ENCODE assay signal across 21 cellular contexts in genomic region chr17:7156342-7156940, GRCh38. TPM values are rescaled to one million over a fixed set of nuclear protein-coding genes. Genes with fewer than 3 reads are reported as not detected.
A peak's percentile ranks its signal among the peaks of the same experiment; 100 is the strongest.
DNase-seq lines count a peak whose midpoint lies in the region; ATAC-seq and TF ChIP-seq lines count a peak whose summit lies in the region.
"Had no signal": no experiment of that assay in that cellular context is flagged by ENCODE, and none has a peak within 500 bp of the region (broad histone marks: within the 10 kb centered on the region; RNA-seq: fewer than 3 reads in every experiment).

No MANE protein-coding gene starts in this region.

- WGBS in IMR-90 (ENCODE audit: extremely low coverage in 2 of 2, insufficient read length in 1 of 2), 2 experiments = no CpG with 5 or more reads among the region's 10 CpGs

- H3K4me3 Mint-ChIP-seq in Calu3 (ENCODE audit: low read depth, unreplicated experiment) = no peak overlapping the region

- H3K27me3 Mint-ChIP-seq in Calu3 (ENCODE audit: unreplicated experiment) = no peaks in the 10 kb centered on the region

- H3K18ac ChIP-seq in IMR-90 (ENCODE audit: low read depth, low read length) = no peak overlapping the region

- H3K23ac ChIP-seq in IMR-90 (ENCODE audit: low read depth, low read length) = no peak overlapping the region

- ATAC-seq in IMR-90 (ENCODE audit: low read depth) (no peak), GM21367 (IDR thresholded peaks at IDR 0.05; ENCODE audit: unreplicated experiment) (no peak), GM21717 (IDR thresholded peaks at IDR 0.05; ENCODE audit: unreplicated experiment) (no peak)
- ATAC-seq: A549 had no signal

- in situ Hi-C loops in IMR-90 (cut with MboI; ENCODE audit: low sequenced_read_pairs) = no loop called here

- H3K9ac ChIP-seq in IMR-90 (ENCODE audit: low read depth, low read length) = no peak overlapping the region
- H3K9ac ChIP-seq: KMS-11 had no signal

- no peak for TF ChIP-seq POLR2A in IMR-90 (IDR thresholded peaks at IDR 0.05; ENCODE audit: low read depth, low read length)

- H2BK15ac ChIP-seq in IMR-90 (ENCODE audit: low read depth, low read length) = no peak overlapping the region

- no peak overlapping the region for H3K4ac ChIP-seq in IMR-90 (ENCODE audit: low read depth, low read length)

- H2AK5ac ChIP-seq in IMR-90 (ENCODE audit: low read depth, low read length) = no peak overlapping the region

- no peak overlapping the region for H3K27ac Mint-ChIP-seq in Calu3 (ENCODE audit: unreplicated experiment)

- H3K27me3 ChIP-seq in IMR-90 (ENCODE audit: control insufficient read depth, insufficient read depth, low read length) = peaks cover 26% of the 10 kb centered on the region

- H3K4me3 ChIP-seq in IMR-90 (ENCODE audit: insufficient read depth, low read depth, low read length) (no peak overlapping the region), fibroblast of mammary gland (ENCODE audit: control insufficient read depth, low read depth, low read length) (no peak overlapping the region)
- H3K4me3 ChIP-seq: A549, HAP-1 had no signal

- DNase-seq in Calu3 (peak; percentile 45), IMR-90 (no peak), fibroblast of mammary gland (ENCODE audit: low read depth) (peak; percentile 29), mucosa of gallbladder (ENCODE audit: low spot score) (peak; percentile 46), AG08396 (ENCODE audit: low spot score) (no peak), superior temporal gyrus (ENCODE audit: extremely low spot score) (no peak)
- DNase-seq: C1 segment of cervical spinal cord, DMS153, NCI-H1105, NCI-H187 treated with DMSO at 0.1 percent for 48 hours, NCI-H345, NCI-H69, RPMI8226, SIG-M5 had no signal

- peak overlapping the region; percentile 56 for H2AFZ ChIP-seq in IMR-90 (replicated peaks; ENCODE audit: low read length, poor library complexity)

- no peak overlapping the region for H3K14ac ChIP-seq in IMR-90 (replicated peaks; ENCODE audit: low read depth, low read length)

- TF ChIP-seq CTCF in Calu3 (IDR thresholded peaks at IDR 0.05; ENCODE audit: unreplicated experiment) = no peak
- TF ChIP-seq CTCF in IMR-90 (conservative IDR thresholded peaks at IDR 0.05; ENCODE audit: low read depth, low read length) = no peak
- no peak for TF ChIP-seq CTCF in fibroblast of mammary gland (conservative IDR thresholded peaks at IDR 0.05; ENCODE audit: control insufficient read depth, insufficient read depth, low read depth, low read length)

- no peak overlapping the region for H2AK9ac ChIP-seq in IMR-90 (replicated peaks; ENCODE audit: low read depth, low read length, poor library complexity)

- TF ChIP-seq RAD21 in IMR-90 (IDR thresholded peaks at IDR 0.05; ENCODE audit: low read length) = no peak

- intact Hi-C loops in Calu3 (cut with micrococcal nuclease; ENCODE audit: unreplicated experiment) = no loop called here
- intact Hi-C loops in IMR-90 (cut with micrococcal nuclease) = no loop called here

- H4K8ac ChIP-seq in IMR-90 (ENCODE audit: low read depth in 2 of 2, low read length in 2 of 2) = no peak overlapping the region

- no peaks in the 10 kb centered on the region for H3K9me1 ChIP-seq in IMR-90 (ENCODE audit: insufficient read depth, low read length)

- H2BK20ac ChIP-seq in IMR-90 (ENCODE audit: low read depth, low read length) = no peak overlapping the region

- no peaks in the 10 kb centered on the region for H3K79me1 ChIP-seq in IMR-90 (ENCODE audit: low read depth in 1 of 2, low read length in 2 of 2)

- no peak overlapping the region for H3K27ac ChIP-seq in IMR-90 (ENCODE audit: insufficient read depth, low read length)
- H3K27ac ChIP-seq: A549, HL-60, KMS-11 had no signal

- H2BK120ac ChIP-seq in IMR-90 (ENCODE audit: low read depth, low read length) = no peak overlapping the region

- POLR2A ChIA-PET in IMR-90 (lab: Charles Lee; ENCODE audit: unreplicated experiment) = no interaction called here

- no peak overlapping the region for H3K4me2 ChIP-seq in IMR-90 (ENCODE audit: low read depth, low read length)
- H3K4me2 ChIP-seq: A549, KMS-11 had no signal

- no peak overlapping the region for H3K56ac ChIP-seq in IMR-90 (ENCODE audit: extremely low read depth, insufficient read depth, low read length)

- H4K20me1 ChIP-seq in IMR-90 (ENCODE audit: insufficient read depth, low read length) = no peaks in the 10 kb centered on the region

- BruUV-seq in Calu3 (replicated peaks; lab: Mats Ljungman, UMichigan) (no TSS peak), IMR-90 (replicated peaks; lab: Mats Ljungman, UMichigan) (no TSS peak)

- H3K9me3 ChIP-seq in IMR-90 (ENCODE audit: control insufficient read depth, insufficient read depth, low read length) = no peaks in the 10 kb centered on the region
- H3K9me3 ChIP-seq: A549 had no signal

- peaks cover 10% of the 10 kb centered on the region for H3K4me1 Mint-ChIP-seq in Calu3 (ENCODE audit: low read depth, unreplicated experiment)

- dilution Hi-C loops in IMR-90 (cut with HindIII; ENCODE audit: low sequenced_read_pairs, unreplicated experiment) = no loop called here

- no peaks in the 10 kb centered on the region for H3K9me3 Mint-ChIP-seq in Calu3 (ENCODE audit: low read depth, unreplicated experiment)

- H3K36me3 ChIP-seq in IMR-90 (ENCODE audit: control insufficient read depth, insufficient read depth, low read length) = no peaks in the 10 kb centered on the region
- H3K36me3 ChIP-seq: HAP-1 had no signal

- H2BK5ac ChIP-seq in IMR-90 (ENCODE audit: low read depth, low read length, poor library complexity, severe bottlenecking) = no peak overlapping the region

- no peaks in the 10 kb centered on the region for H3K4me1 ChIP-seq in IMR-90 (ENCODE audit: control insufficient read depth, insufficient read depth, low read length)
- H3K4me1 ChIP-seq: A549, HAP-1 had no signal

- CTCF ChIA-PET in Calu3 (lab: Charles Lee) = no interaction called here
- CTCF ChIA-PET in IMR-90 (lab: Yijun Ruan, JAX) = interaction anchor here (1.2 kb wide), 1 partner anchor 21 kb away, joined by 3 read pairs; no protein-coding TSS in a partner anchor

- no peak overlapping the region for H4K5ac ChIP-seq in IMR-90 (ENCODE audit: low read depth, low read length)

- no peak overlapping the region for H4K91ac ChIP-seq in IMR-90 (ENCODE audit: insufficient read depth, low read depth, low read length)

- no peaks in the 10 kb centered on the region for H3K36me3 Mint-ChIP-seq in Calu3 (ENCODE audit: insufficient read depth, unreplicated experiment)

TF ChIP-seq in IMR-90, 13 proteins besides CTCF, POLR2A, EP300 and RAD21:
- TF ChIP-seq ELK1 (IDR thresholded peaks at IDR 0.05; ENCODE audit: borderline replicate concordance, low read depth, low read length) = no peak
- no peak for TF ChIP-seq MAZ (IDR thresholded peaks at IDR 0.05; ENCODE audit: borderline replicate concordance, low read depth, low read length)
- no peak for TF ChIP-seq CHD1 (IDR thresholded peaks at IDR 0.05; ENCODE audit: low read depth, low read length)
- TF ChIP-seq BHLHE40 (IDR thresholded peaks at IDR 0.05; ENCODE audit: low read depth, low read length) = no peak
- TF ChIP-seq CEBPB (IDR thresholded peaks at IDR 0.05; ENCODE audit: low read depth, low read length) = no peak
- TF ChIP-seq USF2 (IDR thresholded peaks at IDR 0.05; ENCODE audit: low read depth, low read length) = no peak
- TF ChIP-seq NFE2L2 (IDR thresholded peaks at IDR 0.05; ENCODE audit: low read depth, low read length) = no peak
- TF ChIP-seq RFX5 (IDR thresholded peaks at IDR 0.05; ENCODE audit: low read depth, low read length) = no peak
- no peak for TF ChIP-seq MAFK (IDR thresholded peaks at IDR 0.05; ENCODE audit: low read depth, low read length)
- no peak for TF ChIP-seq MXI1 (IDR thresholded peaks at IDR 0.05; ENCODE audit: borderline replicate concordance, low read depth, low read length)
- no peak for TF ChIP-seq FOS (IDR thresholded peaks at IDR 0.05; ENCODE audit: low read depth, low read length)
- no peak for TF ChIP-seq RCOR1 (IDR thresholded peaks at IDR 0.05; ENCODE audit: insufficient replicate concordance, low read length)
- TF ChIP-seq SMC3 (IDR thresholded peaks at IDR 0.05; ENCODE audit: low read depth, low read length) = no peak
TF ChIP-seq in IMR-90: peak in this region for 0.

RNA-seq across cellular contexts. Expression of gene ASGR1, which starts 22.7 kb away (rescaled TPM):
- total RNA-seq in Calu3 (2022) (0.26 TPM in 1 of 2 replicates, not detected in the other), IMR-90 (2012; rRNA removed) (1.3 and 1.9 TPM in 2 replicates), mucosa of gallbladder (5.0 TPM)
- 3.8 and 4.2 TPM in 2 replicates for polyA plus RNA-seq in IMR-90 (2012; rRNA removed)
- polyA plus RNA-seq in IMR-90 (2012; cell fraction: cytosol; rRNA removed) = 2.6 and 2.9 TPM in 2 replicates
- polyA plus RNA-seq in IMR-90 (2012; cell fraction: nucleus; rRNA removed; ENCODE audit: low replicate concordance) = 17.1 and 47.7 TPM in 2 replicates
- total RNA-seq: M059J had no signal

RNA-seq across cellular contexts. Expression of gene ASGR2, which starts 41.8 kb away (rescaled TPM):
- total RNA-seq in Calu3 (2022) (not detected in 2 replicates), IMR-90 (2012; rRNA removed) (not detected in 2 replicates), mucosa of gallbladder (45.5 TPM)
- not detected in 2 replicates for polyA plus RNA-seq in IMR-90 (2012; rRNA removed)
- polyA plus RNA-seq in IMR-90 (2012; cell fraction: cytosol; rRNA removed) = not detected in 2 replicates
- polyA plus RNA-seq in IMR-90 (2012; cell fraction: nucleus; rRNA removed; ENCODE audit: low replicate concordance) = not detected in 2 replicates
- total RNA-seq: M059J had no signal

Comparison
In these comparisons a context has a peak if more than half of its experiments do, and no peak if none do; other contexts are left out.
1. DNase-seq: peak in Calu3 (single experiment), fibroblast of mammary gland (single experiment) and mucosa of gallbladder (single experiment); none in IMR-90 (single experiment), AG08396 (single experiment) and superior temporal gyrus (single experiment).
2. RNA of gene ASGR2, which starts 41.8 kb away (total RNA-seq): 45.5 TPM in mucosa of gallbladder (single experiment); not detected in Calu3 and not detected in IMR-90; every median in the first group is over 10 times any median in the second.